Comparison of ENCODE assay signal across 8 cellular contexts in genomic region chr1:165842363-165843129, GRCh38. TPM values are rescaled to one million over a fixed set of nuclear protein-coding genes. Genes with fewer than 3 reads are reported as not detected.
A peak's percentile ranks its signal among the peaks of the same experiment; 100 is the strongest.
DNase-seq lines count a peak whose midpoint lies in the region; ATAC-seq and TF ChIP-seq lines count a peak whose summit lies in the region.

No MANE protein-coding gene starts in this region.

- peaks cover 0 to 17% (median 5%) of the 10 kb centered on the region in 4 donors for H3K4me1 ChIP-seq in tibial artery

- TF ChIP-seq CTCF in AG04449 (IDR thresholded peaks at IDR 0.05; ENCODE audit: insufficient read depth, low read length, missing control alignments) (no peak), tibial artery (IDR thresholded peaks at IDR 0.05) (no peak)

- CTCF ChIA-PET in AG04449 (lab: Yijun Ruan, JAX), result interaction anchor here (0.9 to 1.8 kb wide), 5 partner anchors 10 to 71 kb away, joined by 3 to 8 read pairs (median 6); no protein-coding TSS in a partner anchor

- H3K27ac ChIP-seq in tibial artery, result no peak overlapping the region

- peak; percentile 40 for ATAC-seq in GM18519 (IDR thresholded peaks at IDR 0.05; ENCODE audit: low FRiP score, unreplicated experiment)
- peak; percentile 39 for ATAC-seq in HG03103 (IDR thresholded peaks at IDR 0.05; ENCODE audit: low read depth, unreplicated experiment)

- H3K36me3 ChIP-seq in tibial artery, result no peaks in the 10 kb centered on the region

- DNase-seq in AG04449 (ENCODE audit: low read depth, low spot score) (no peak), RPMI7951 (ENCODE audit: low read depth) (peak; percentile 58), fibroblast of peridontal ligament (ENCODE audit: extremely low read depth) (peak; percentile 59), tibial artery (no peak), NK-92 (lab: John Stamatoyannopoulos, UW; ENCODE audit: unreplicated experiment) (no peak), medulla oblongata (ENCODE audit: extremely low spot score) (no peak)

- POLR2A ChIA-PET in AG04449 (lab: Yijun Ruan, JAX), result interaction anchor here (0.8 to 2.5 kb wide), 4 partner anchors 14 to 73 kb away, joined by 3 to 6 read pairs (median 4); partner anchors contain the start of gene TMCO1

- H3K9me3 ChIP-seq in tibial artery, result no peaks in the 10 kb centered on the region

- intact Hi-C loops in tibial artery (cut with DNase I; ENCODE audit: low total_unique reads), result no loop called here

- peak overlapping the region; percentile 24 for H3K4me3 ChIP-seq in AG04449 (ENCODE audit: low read depth, low read length)
- H3K4me3 ChIP-seq in tibial artery, result no peak overlapping the region

- no peaks in the 10 kb centered on the region for H3K27me3 ChIP-seq in tibial artery

RNA-seq across cellular contexts. Expression of gene UCK2, which starts 15.1 kb away (rescaled TPM):
- total RNA-seq in RPMI7951 (2014; rRNA removed; shearing (Covaris generic)), result 106 and 112 TPM in 2 replicates

Comparison
In these comparisons a context has a peak if more than half of its experiments do, and no peak if none do; other contexts are left out.
1. DNase-seq: peak in RPMI7951 (single experiment) and fibroblast of peridontal ligament (single experiment); none in AG04449 (single experiment), tibial artery (0 of 2), NK-92 (single experiment) and medulla oblongata (single experiment).